In genomic region chr16:70682239-70683145, GRCh38 we compare ENCODE assay signal across 11 cellular contexts. TPM values are rescaled to one million over a fixed set of nuclear protein-coding genes. Genes with fewer than 3 reads are reported as not detected.
DNase-seq lines count a peak whose midpoint lies in the region; ATAC-seq and TF ChIP-seq lines count a peak whose summit lies in the region.
"Had no signal": no experiment of that assay in that cellular context is flagged by ENCODE, and none has a peak within 500 bp of the region (broad histone marks: within the 10 kb centered on the region; RNA-seq: fewer than 3 reads in every experiment).

No MANE protein-coding gene starts in this region.

- ATAC-seq in stimulated activated naive CD8-positive, alpha-beta T cell treated with anti-CD3 and anti-CD28 coated beads, Interleukin-15, amount 100 ng/mL, for 72 hours: no peak
- ATAC-seq: HCT116; stimulated activated memory B cell treated with anti-CD40 and anti-IgM and Interleukin-4, amounts not matched to agents 10 μg/mL and 1 μg/mL and 100 μg/mL, for 72 hours had no signal

- no peak for TF ChIP-seq CTCF in endothelial cell (IDR thresholded peaks at IDR 0.05; ENCODE audit: unreplicated experiment)
- no peak for TF ChIP-seq CTCF in nephron (IDR thresholded peaks at IDR 0.05; ENCODE audit: unreplicated experiment in 3 of 3)
- no peak for TF ChIP-seq CTCF in type B pancreatic cell (conservative IDR thresholded peaks at IDR 0.05)

- H3K27me3 Mint-ChIP-seq in endothelial cell (ENCODE audit: unreplicated experiment): peaks cover 18% of the 10 kb centered on the region
- no peaks in the 10 kb centered on the region for H3K27me3 Mint-ChIP-seq in nephron (ENCODE audit: low read depth)
- H3K27me3 Mint-ChIP-seq in type B pancreatic cell: no peaks in the 10 kb centered on the region
- no peaks in the 10 kb centered on the region for H3K27me3 Mint-ChIP-seq in stimulated activated naive CD8-positive, alpha-beta T cell treated with anti-CD3 and anti-CD28 coated beads, Interleukin-15, amount 100 ng/mL, for 72 hours
- H3K27me3 Mint-ChIP-seq: stimulated activated memory B cell treated with anti-CD40 and anti-IgM and Interleukin-4, amounts not matched to agents 10 μg/mL and 1 μg/mL and 100 μg/mL, for 72 hours had no signal

- DNase-seq in DMS53 (lab: John Stamatoyannopoulos, UW) (peak; percentile 32), DMS53 treated with DMSO at 0.1 percent for 48 hours (lab: John Stamatoyannopoulos, UW; ENCODE audit: unreplicated experiment) (no peak), endothelial cell (ENCODE audit: low spot score) (no peak), type B pancreatic cell (ENCODE audit: extremely low spot score, unreplicated experiment) (no peak), NCI-H2029 treated with DMSO at 0.1 percent for 48 hours (lab: John Stamatoyannopoulos, UW) (no peak), iPS-NIHi11 (ENCODE audit: low spot score) (no peak)
- DNase-seq in stimulated activated naive CD8-positive, alpha-beta T cell treated with anti-CD3 and anti-CD28 coated beads, Interleukin-15, amount 100 ng/mL, for 72 hours: no peak
- DNase-seq: 8988T had no signal

- H3K27ac Mint-ChIP-seq in endothelial cell (ENCODE audit: unreplicated experiment) (peak overlapping the region; percentile 48), nephron (peak overlapping the region in 1 of 3 experiments; percentile 31), type B pancreatic cell (peak overlapping the region; percentile 74)
- H3K27ac Mint-ChIP-seq in stimulated activated naive CD8-positive, alpha-beta T cell treated with anti-CD3 and anti-CD28 coated beads, Interleukin-15, amount 100 ng/mL, for 72 hours: peak overlapping the region in 1 of 2 donors; percentile 27
- H3K27ac Mint-ChIP-seq: stimulated activated memory B cell treated with anti-CD40 and anti-IgM and Interleukin-4, amounts not matched to agents 10 μg/mL and 1 μg/mL and 100 μg/mL, for 72 hours had no signal

- H3K4me1 Mint-ChIP-seq in endothelial cell (ENCODE audit: unreplicated experiment) (peaks cover 28% of the 10 kb centered on the region), nephron (peaks cover 36% of the 10 kb centered on the region), type B pancreatic cell (ENCODE audit: unreplicated experiment) (peaks cover 23% of the 10 kb centered on the region)
- peaks cover 45% of the 10 kb centered on the region for H3K4me1 Mint-ChIP-seq in stimulated activated naive CD8-positive, alpha-beta T cell treated with anti-CD3 and anti-CD28 coated beads, Interleukin-15, amount 100 ng/mL, for 72 hours

- H3K4me3 Mint-ChIP-seq in endothelial cell (ENCODE audit: unreplicated experiment): peak overlapping the region; percentile 31
- H3K4me3 Mint-ChIP-seq in nephron: peak overlapping the region; percentile 75 to 88 (median 82)
- H3K4me3 Mint-ChIP-seq in type B pancreatic cell: peak overlapping the region; percentile 76
- no peak overlapping the region for H3K4me3 Mint-ChIP-seq in stimulated activated naive CD8-positive, alpha-beta T cell treated with anti-CD3 and anti-CD28 coated beads, Interleukin-15, amount 100 ng/mL, for 72 hours
- H3K4me3 Mint-ChIP-seq: stimulated activated memory B cell treated with anti-CD40 and anti-IgM and Interleukin-4, amounts not matched to agents 10 μg/mL and 1 μg/mL and 100 μg/mL, for 72 hours had no signal

- H3K9me3 Mint-ChIP-seq in endothelial cell (ENCODE audit: unreplicated experiment) (no peaks in the 10 kb centered on the region), nephron (no peaks in the 10 kb centered on the region), type B pancreatic cell (no peaks in the 10 kb centered on the region)
- H3K9me3 Mint-ChIP-seq in stimulated activated naive CD8-positive, alpha-beta T cell treated with anti-CD3 and anti-CD28 coated beads, Interleukin-15, amount 100 ng/mL, for 72 hours: no peaks in the 10 kb centered on the region
- H3K9me3 Mint-ChIP-seq: stimulated activated memory B cell treated with anti-CD40 and anti-IgM and Interleukin-4, amounts not matched to agents 10 μg/mL and 1 μg/mL and 100 μg/mL, for 72 hours had no signal

- peaks cover 4% of the 10 kb centered on the region for H3K36me3 Mint-ChIP-seq in endothelial cell (ENCODE audit: low read depth, unreplicated experiment)
- peaks cover 11% of the 10 kb centered on the region for H3K36me3 Mint-ChIP-seq in nephron (ENCODE audit: low read depth)
- no peaks in the 10 kb centered on the region for H3K36me3 Mint-ChIP-seq in type B pancreatic cell

RNA-seq across cellular contexts. Expression of gene MTSS2, which starts 3.4 kb away (rescaled TPM):
- 82.6 TPM for total RNA-seq in endothelial cell (ENCODE audit: unreplicated experiment)
- 92.2 and 118 TPM in 2 replicates for total RNA-seq in type B pancreatic cell (ENCODE audit: low replicate concordance)

RNA-seq across cellular contexts. Expression of gene IL34, which starts 36.1 kb away (rescaled TPM):
- 1.6 TPM for total RNA-seq in endothelial cell (ENCODE audit: unreplicated experiment)
- 0.40 TPM in 1 of 2 replicates, not detected in the other for total RNA-seq in type B pancreatic cell (ENCODE audit: low replicate concordance)

Comparison
In these comparisons a context has a peak if more than half of its experiments do, and no peak if none do; other contexts are left out.
1. H3K4me3 Mint-ChIP-seq: peak in endothelial cell (single experiment), nephron (3 of 3) and type B pancreatic cell (single experiment); none in stimulated activated naive CD8-positive, alpha-beta T cell treated with anti-CD3 and anti-CD28 coated beads, Interleukin-15, amount 100 ng/mL, for 72 hours (0 of 2).